6 cellular contexts compared by ENCODE assay signal in genomic region chr3:196839351-196839750, GRCh38. TPM values are rescaled to one million over a fixed set of nuclear protein-coding genes. Genes with fewer than 3 reads are reported as not detected.
DNase-seq lines count a peak whose midpoint lies in the region; ATAC-seq, FAIRE-seq and TF ChIP-seq lines count a peak whose summit lies in the region.
"Not testable (repeated sequence)": the region's sequence is repeated elsewhere in the genome, so short reads cannot be mapped to it uniquely, and the experiment has no call there.

No MANE protein-coding gene starts in this region.

- not testable (repeated sequence) for H4K20me1 ChIP-seq in K562 (replicated peaks; ENCODE audit: control insufficient read depth, insufficient read depth, low read length); HepG2 (ENCODE audit: insufficient read depth, low read length)

- TF ChIP-seq EP300 in K562 (IDR thresholded peaks at IDR 0.05; ENCODE audit: low read length) = not testable (repeated sequence)
- TF ChIP-seq EP300 in HepG2 (IDR thresholded peaks at IDR 0.05; ENCODE audit: low read depth in 2 of 2, low read length in 2 of 2) (0 out of 4 replicates have a peak, but pooled peaks of 1 of the 2 experiments have one; percentile 26), HepG2 (CRISPR knock-in tag; IDR thresholded peaks at IDR 0.05; ENCODE audit: borderline replicate concordance) (0 out of 2 replicates have a peak, but pooled peaks have one; percentile 12)

- H3K4me1 Mint-ChIP-seq in WTC11 = not testable (repeated sequence)

- intact Hi-C loops in K562 (cut with micrococcal nuclease) = loop anchor here (5.0 kb wide), 1 partner anchor 232 kb away; no protein-coding TSS in a partner anchor
- intact Hi-C loops in HepG2 (cut with micrococcal nuclease; ENCODE audit: unreplicated experiment) = loop anchor here (2.0 kb wide), 1 partner anchor 107 kb away; no protein-coding TSS in a partner anchor
- intact Hi-C loops in right lobe of liver (cut with DNase I) = not testable (repeated sequence)

- TF ChIP-seq RAD21 in K562 (CRISPR knock-in tag; conservative IDR thresholded peaks at IDR 0.05 in 1 of 2, IDR thresholded peaks at IDR 0.05 in 1 of 2); HepG2 (CRISPR knock-in tag; IDR thresholded peaks at IDR 0.05): not testable (repeated sequence)
- TF ChIP-seq RAD21 in liver (IDR thresholded peaks at IDR 0.05) = peak in 1 of 2 donors; percentile 43

- 74% methylated on average over 4 of the region's 6 CpGs for WGBS in K562 (ENCODE audit: insufficient coverage, low coverage, missing lambda C conversion rate)
- 24% methylated on average over 6 of the region's 6 CpGs for WGBS in HepG2 (ENCODE audit: low lambda C conversion rate)
- 53% methylated on average over 6 of the region's 6 CpGs for WGBS in liver
- WGBS in right lobe of liver (ENCODE audit: insufficient coverage, low coverage, low lambda C conversion rate, missing lambda C conversion rate) = 29% methylated on average over 3 of the region's 6 CpGs

- not testable (repeated sequence) for H3K9me1 ChIP-seq in K562 (ENCODE audit: control insufficient read depth, insufficient read depth, low read length)

- H3K4me3 ChIP-seq in K562; HepG2 (replicated peaks in 1 of 3; ENCODE audit: insufficient read depth in 1 of 3, low read depth in 2 of 3, low read length in 3 of 3); liver (ENCODE audit: low read depth in 1 of 3, low read length in 3 of 3); right lobe of liver: not testable (repeated sequence)

- FAIRE-seq in K562 (lab: Jason Lieb, UNC) = not testable (repeated sequence)
- peak; percentile 12 for FAIRE-seq in HepG2 (lab: Jason Lieb, UNC)

- H3K9me3 ChIP-seq in K562 (replicated peaks; ENCODE audit: control insufficient read depth, insufficient read depth, low read depth, low read length); HepG2 (ENCODE audit: low read length); liver (ENCODE audit: control insufficient read depth in 4 of 4, low read length in 3 of 4); right lobe of liver: not testable (repeated sequence)

- not testable (repeated sequence) for H2AFZ ChIP-seq in K562 (ENCODE audit: low read depth, low read length); HepG2 (ENCODE audit: low read length)

- H3K4me2 ChIP-seq in K562 (ENCODE audit: insufficient read depth, low read length); HepG2 (ENCODE audit: low read depth, low read length): not testable (repeated sequence)

- not testable (repeated sequence) for H3K36me3 ChIP-seq in K562 (ENCODE audit: control insufficient read depth, insufficient read depth, low read length); HepG2 (replicated peaks in 1 of 2; ENCODE audit: control insufficient read depth in 1 of 2, insufficient read depth in 2 of 2, low read length in 2 of 2); liver (ENCODE audit: control insufficient read depth in 4 of 4, insufficient read depth in 3 of 4, low read depth in 1 of 4, low read length in 3 of 4); right lobe of liver

- H3K27ac ChIP-seq in K562 (ENCODE audit: extremely low read depth, low read depth, low read length); liver (ENCODE audit: low read depth in 1 of 2, low read length in 2 of 2); right lobe of liver: not testable (repeated sequence)
- H3K27ac ChIP-seq in HepG2 (ENCODE audit: extremely low read length, insufficient read depth, low read length) = peak overlapping the region; percentile 55

- not testable (repeated sequence) for H3K27ac Mint-ChIP-seq in WTC11

- in situ Hi-C loops in K562 (cut with MboI); HepG2 (cut with HindIII; ENCODE audit: extremely low pct_ligation_motif_present, low pct_unique_long_range_greater_than_20kb): not testable (repeated sequence)

- H3K79me2 ChIP-seq in K562 (ENCODE audit: control insufficient read depth, insufficient read depth, low read length); HepG2 (ENCODE audit: insufficient read depth, low read length): not testable (repeated sequence)

- not testable (repeated sequence) for H3K9ac ChIP-seq in K562 (ENCODE audit: insufficient read depth in 1 of 2, low read depth in 2 of 2, low read length in 2 of 2); HepG2 (ENCODE audit: insufficient read depth, low read depth, low read length); liver (ENCODE audit: low read depth in 1 of 2, low read length in 2 of 2)

- not testable (repeated sequence) for TF ChIP-seq POLR2A in K562 (conservative IDR thresholded peaks at IDR 0.05); HepG2 (IDR thresholded peaks at IDR 0.05; ENCODE audit: insufficient read depth in 1 of 2, low read depth in 2 of 2, low read length in 2 of 2); right lobe of liver (IDR thresholded peaks at IDR 0.05)

- CTCF ChIA-PET in WTC11 (lab: Charles Lee); K562 (lab: Yijun Ruan, JAX; ENCODE audit: low intra/inter-chr PET ratio); HepG2 (lab: Yijun Ruan, JAX; ENCODE audit: low intra/inter-chr PET ratio, low total read pairs): not testable (repeated sequence)

- H3K4me3 Mint-ChIP-seq in WTC11 = not testable (repeated sequence)

- TF ChIP-seq CTCF in WTC11 (IDR thresholded peaks at IDR 0.05); K562 (IDR thresholded peaks at IDR 0.05 in 2 of 3, conservative IDR thresholded peaks at IDR 0.05 in 1 of 3; ENCODE audit: insufficient read depth in 2 of 3, low read depth in 1 of 3, low read length in 3 of 3); HepG2 (CRISPR knock-in tag; IDR thresholded peaks at IDR 0.05); liver (IDR thresholded peaks at IDR 0.05; ENCODE audit: low read depth, low read length, missing input control); right lobe of liver (IDR thresholded peaks at IDR 0.05): not testable (repeated sequence)

- POLR2A ChIA-PET in WTC11 (lab: Charles Lee) = not testable (repeated sequence)
- POLR2A ChIA-PET in K562 (lab: Yijun Ruan, JAX) = interaction anchor here (0.6 to 0.8 kb wide), 2 partner anchors 132 to 327 kb away, joined by 3 read pairs; no protein-coding TSS in a partner anchor
- POLR2A ChIA-PET in HepG2 (lab: Yijun Ruan, JAX) = interaction anchor here (0.7 to 1.0 kb wide), 3 partner anchors 28 to 130 kb away, joined by 3 to 4 read pairs (median 4); partner anchors contain the start of genes NCBP2 and SENP5

- H3K9me3 Mint-ChIP-seq in WTC11 = not testable (repeated sequence)

- not testable (repeated sequence) for H3K27me3 ChIP-seq in K562 (ENCODE audit: control insufficient read depth in 2 of 2, insufficient read depth in 2 of 2, low read length in 2 of 2); HepG2 (ENCODE audit: control insufficient read depth in 1 of 2, insufficient read depth in 2 of 2, low read length in 2 of 2); liver (ENCODE audit: control insufficient read depth in 4 of 4, insufficient read depth in 4 of 4, low read length in 3 of 4); right lobe of liver

- not testable (repeated sequence) for ATAC-seq in WTC11, K562
- ATAC-seq in left lobe of liver (peak; percentile 89), HepG2 (peak; percentile 79), right lobe of liver (peak; percentile 86 to 89 (median 87))

- DNase-seq in WTC11 (ENCODE audit: low spot score); K562 (ENCODE audit: extremely low read depth in 1 of 4, low spot score in 3 of 4): not testable (repeated sequence)
- DNase-seq in left lobe of liver (ENCODE audit: low spot score) = peak; percentile 81
- DNase-seq in HepG2 (ENCODE audit: low spot score) = peak; percentile 82
- DNase-seq in right lobe of liver = peak; percentile 52 to 82 (median 74)

- not testable (repeated sequence) for BruUV-seq in K562 (replicated peaks; lab: Mats Ljungman, UMichigan); HepG2 (replicated peaks; lab: Mats Ljungman, UMichigan)

- H3K4me1 ChIP-seq in K562 (replicated peaks in 1 of 2; ENCODE audit: control insufficient read depth in 2 of 2, insufficient read depth in 2 of 2, low read length in 2 of 2) = peaks cover 11 to 22% of the 10 kb centered on the region in 2 experiments
- H3K4me1 ChIP-seq in HepG2 (ENCODE audit: insufficient read depth, low read length) = peaks cover 70% of the 10 kb centered on the region
- H3K4me1 ChIP-seq in liver (ENCODE audit: control insufficient read depth in 4 of 4, insufficient read depth in 4 of 4, low read length in 3 of 4) = not testable (repeated sequence)
- peaks cover 0 to 24% (median 7%) of the 10 kb centered on the region in 4 donors for H3K4me1 ChIP-seq in right lobe of liver

- not testable (repeated sequence) for H3K27me3 Mint-ChIP-seq in WTC11 (ENCODE audit: low read depth)

- not testable (repeated sequence) for H3K36me3 Mint-ChIP-seq in WTC11

RNA-seq across cellular contexts. Expression of gene SENP5, which starts 28.4 kb away (rescaled TPM):
- total RNA-seq in WTC11 (2021) (25.0 to 30.8 TPM (median 26.2 TPM) in 3 replicates), K562 (2014; rRNA removed) (35.8 and 38.4 TPM in 2 replicates), K562 (2014; rRNA removed; fragmentation: Illumina TruSeq; extraction: Trizol) (59.7 and 66.2 TPM in 2 replicates), K562 (2015; rRNA removed; fragmentation: Illumina TruSeq; extraction: Trizol) (51.1 and 54.4 TPM in 2 replicates), K562 (2021) (41.4 and 41.7 TPM in 2 replicates), left lobe of liver (12.2 TPM), HepG2 (2016; rRNA removed; fragmentation: Illumina TruSeq; extraction: Trizol) (30.9 and 45.2 TPM in 2 replicates), liver (10 to 100 TPM; 21.6 to 26.9 TPM), right lobe of liver (10 to 100 TPM; 13.0 to 21.9 (median 15.3) TPM)
- 92.0 and 190 TPM in 2 replicates for total RNA-seq in K562 (2011; cell fraction: chromatin; rRNA removed; ENCODE audit: low replicate concordance)
- 43.0 and 53.3 TPM in 2 replicates for total RNA-seq in K562 (2011; cell fraction: nucleolus; rRNA removed)
- total RNA-seq in K562 (2011; cell fraction: nucleoplasm; rRNA removed) = 79.2 and 121 TPM in 2 replicates
- polyA plus RNA-seq in K562 (2011; rRNA removed) (45.1 and 48.8 TPM in 2 replicates), K562 (2014; fragmentation: Illumina TruSeq; extraction: Trizol) (23.8 and 26.0 TPM in 2 replicates), K562 (2014; fragmentation: Nextera tagmentation; extraction: Ambion mirVana) (10 to 100 TPM; 18.3 to 24.8 TPM), K562 (2014; rRNA removed) (28.1 and 30.7 TPM in 2 replicates), HepG2 (2011; rRNA removed) (17.6 and 18.7 TPM in 2 replicates), liver (1 to 10 TPM; 3.9 to 7.0 TPM)
- 11.2 and 19.8 TPM in 2 replicates for polyA plus RNA-seq in K562 (2011; cell fraction: cytosol; rRNA removed)
- 45.3 and 60.0 TPM in 2 replicates for polyA plus RNA-seq in K562 (2011; cell fraction: nucleus; rRNA removed)
- 17.8 and 21.4 TPM in 2 replicates for polyA plus RNA-seq in K562 (2012)
- polyA minus RNA-seq in K562 (2011; rRNA and poly(A)+ RNA removed) = 142 and 156 TPM in 2 replicates
- 63.5 and 63.9 TPM in 2 replicates for polyA minus RNA-seq in K562 (2011; cell fraction: cytosol; rRNA and poly(A)+ RNA removed)
- polyA minus RNA-seq in K562 (2011; cell fraction: nucleus; rRNA and poly(A)+ RNA removed) = 24.9 and 55.4 TPM in 2 replicates
- total RNA-seq in HepG2 (2016; cell fraction: cytosol; rRNA removed; fragmentation: Illumina TruSeq; extraction: Trizol; ENCODE audit: low read depth) = 9.7 and 12.6 TPM in 2 replicates
- total RNA-seq in HepG2 (2016; cell fraction: insoluble cytoplasmic fraction; rRNA removed; fragmentation: Illumina TruSeq; extraction: Trizol) = 30.3 and 40.5 TPM in 2 replicates
- total RNA-seq in HepG2 (2016; cell fraction: membrane; rRNA removed; fragmentation: Illumina TruSeq; extraction: Trizol) = 24.2 and 24.5 TPM in 2 replicates
- 34.9 and 40.2 TPM in 2 replicates for total RNA-seq in HepG2 (2016; cell fraction: nucleus; rRNA removed; fragmentation: Illumina TruSeq; extraction: Trizol)
- polyA plus RNA-seq in HepG2 (2011; cell fraction: cytosol; rRNA removed) = 5.6 and 8.4 TPM in 2 replicates
- polyA plus RNA-seq in HepG2 (2011; cell fraction: nucleus; rRNA removed) = 14.6 and 18.5 TPM in 2 replicates
- polyA plus RNA-seq in HepG2 (2012) = 12.5 and 13.3 TPM in 2 replicates
- polyA plus RNA-seq in HepG2 (2016; cell fraction: cytosol; fragmentation: Illumina TruSeq; extraction: Trizol; ENCODE audit: low read depth) = 4.8 and 5.6 TPM in 2 replicates
- 17.3 and 18.0 TPM in 2 replicates for polyA plus RNA-seq in HepG2 (2016; cell fraction: insoluble cytoplasmic fraction; fragmentation: Illumina TruSeq; extraction: Trizol; ENCODE audit: low read depth)
- 7.5 and 10.0 TPM in 2 replicates for polyA plus RNA-seq in HepG2 (2016; cell fraction: membrane; fragmentation: Illumina TruSeq; extraction: Trizol; ENCODE audit: low read depth)
- 28.9 and 29.5 TPM in 2 replicates for polyA plus RNA-seq in HepG2 (2016; cell fraction: nucleus; fragmentation: Illumina TruSeq; extraction: Trizol; ENCODE audit: insufficient read depth, low read depth)
- 106 and 135 TPM in 2 replicates for polyA minus RNA-seq in HepG2 (2011; rRNA and poly(A)+ RNA removed; ENCODE audit: low replicate concordance)
- 35.1 and 39.0 TPM in 2 replicates for polyA minus RNA-seq in HepG2 (2011; cell fraction: cytosol; rRNA and poly(A)+ RNA removed)
- 52.5 and 54.3 TPM in 2 replicates for polyA minus RNA-seq in HepG2 (2011; cell fraction: nucleus; rRNA and poly(A)+ RNA removed)
